1 cellular context compared by ENCODE assay signal in genomic region chr1:94973271-94973922, GRCh38.
TF ChIP-seq lines count a peak whose summit lies in the region.

No MANE protein-coding gene starts in this region.

TF ChIP-seq in SK-N-SH, 30 proteins besides CTCF, POLR2A, EP300 and RAD21 (continued from another document):
- TF ChIP-seq PBX3 (IDR thresholded peaks at IDR 0.05) (no peak), TAF1 (IDR thresholded peaks at IDR 0.05; ENCODE audit: borderline replicate concordance, low read depth, low read length) (no peak)
